1 cellular context compared by ENCODE assay signal in the genomic region with DNA sequence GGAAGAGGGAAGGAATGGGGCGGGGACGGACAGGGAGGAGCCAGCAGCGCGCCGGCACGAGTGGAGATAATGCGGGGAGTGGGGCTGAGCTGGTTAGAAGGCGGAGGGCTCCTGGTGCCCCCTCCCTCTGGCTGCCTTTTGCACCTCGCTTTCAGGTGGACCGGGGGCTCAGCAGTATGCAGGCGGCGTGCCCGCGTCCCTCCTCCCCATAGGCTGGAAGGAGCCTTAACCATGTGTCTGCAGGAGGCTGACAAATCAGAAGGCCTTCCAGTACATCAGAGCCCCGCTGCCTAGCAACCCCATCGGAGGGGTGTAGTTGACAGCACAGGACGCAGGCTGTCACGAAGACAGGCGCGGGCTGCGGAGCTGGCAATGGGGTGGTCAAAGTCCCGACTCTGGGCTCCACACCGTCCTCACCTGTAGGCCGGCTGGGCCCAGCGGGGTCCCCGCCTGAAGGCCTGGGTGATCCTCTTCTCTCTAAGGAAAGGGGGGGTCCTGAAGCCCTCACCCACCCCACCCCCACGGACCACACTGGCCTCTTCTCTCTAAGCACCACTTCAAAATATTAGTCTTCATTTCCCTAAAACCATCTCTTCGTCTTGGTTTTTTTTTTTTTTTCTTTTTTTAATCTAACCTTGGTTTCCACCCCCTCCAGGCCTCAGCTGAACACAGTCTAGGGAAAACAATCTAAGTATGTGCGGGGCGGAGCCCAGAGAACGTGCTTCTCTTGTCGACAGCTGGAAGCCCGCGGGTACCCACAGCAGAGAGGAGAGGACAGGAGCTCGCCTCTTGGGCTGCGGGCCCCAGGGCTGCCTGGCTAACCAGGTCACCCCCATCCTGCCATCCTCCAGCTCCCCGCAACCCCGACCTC.
TF ChIP-seq lines count a peak whose summit lies in the region.

No MANE protein-coding gene starts in this region.

TF ChIP-seq in WTC11, 78 proteins besides CTCF, POLR2A, EP300 and RAD21 (continued from another document):
- TF ChIP-seq, protein P1, sequence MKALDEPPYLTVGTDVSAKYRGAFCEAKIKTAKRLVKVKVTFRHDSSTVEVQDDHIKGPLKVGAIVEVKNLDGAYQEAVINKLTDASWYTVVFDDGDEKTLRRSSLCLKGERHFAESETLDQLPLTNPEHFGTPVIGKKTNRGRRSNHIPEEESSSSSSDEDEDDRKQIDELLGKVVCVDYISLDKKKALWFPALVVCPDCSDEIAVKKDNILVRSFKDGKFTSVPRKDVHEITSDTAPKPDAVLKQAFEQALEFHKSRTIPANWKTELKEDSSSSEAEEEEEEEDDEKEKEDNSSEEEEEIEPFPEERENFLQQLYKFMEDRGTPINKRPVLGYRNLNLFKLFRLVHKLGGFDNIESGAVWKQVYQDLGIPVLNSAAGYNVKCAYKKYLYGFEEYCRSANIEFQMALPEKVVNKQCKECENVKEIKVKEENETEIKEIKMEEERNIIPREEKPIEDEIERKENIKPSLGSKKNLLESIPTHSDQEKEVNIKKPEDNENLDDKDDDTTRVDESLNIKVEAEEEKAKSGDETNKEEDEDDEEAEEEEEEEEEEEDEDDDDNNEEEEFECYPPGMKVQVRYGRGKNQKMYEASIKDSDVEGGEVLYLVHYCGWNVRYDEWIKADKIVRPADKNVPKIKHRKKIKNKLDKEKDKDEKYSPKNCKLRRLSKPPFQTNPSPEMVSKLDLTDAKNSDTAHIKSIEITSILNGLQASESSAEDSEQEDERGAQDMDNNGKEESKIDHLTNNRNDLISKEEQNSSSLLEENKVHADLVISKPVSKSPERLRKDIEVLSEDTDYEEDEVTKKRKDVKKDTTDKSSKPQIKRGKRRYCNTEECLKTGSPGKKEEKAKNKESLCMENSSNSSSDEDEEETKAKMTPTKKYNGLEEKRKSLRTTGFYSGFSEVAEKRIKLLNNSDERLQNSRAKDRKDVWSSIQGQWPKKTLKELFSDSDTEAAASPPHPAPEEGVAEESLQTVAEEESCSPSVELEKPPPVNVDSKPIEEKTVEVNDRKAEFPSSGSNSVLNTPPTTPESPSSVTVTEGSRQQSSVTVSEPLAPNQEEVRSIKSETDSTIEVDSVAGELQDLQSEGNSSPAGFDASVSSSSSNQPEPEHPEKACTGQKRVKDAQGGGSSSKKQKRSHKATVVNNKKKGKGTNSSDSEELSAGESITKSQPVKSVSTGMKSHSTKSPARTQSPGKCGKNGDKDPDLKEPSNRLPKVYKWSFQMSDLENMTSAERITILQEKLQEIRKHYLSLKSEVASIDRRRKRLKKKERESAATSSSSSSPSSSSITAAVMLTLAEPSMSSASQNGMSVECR (CRISPR knock-in tag; IDR thresholded peaks at IDR 0.05; ENCODE audit: borderline replicate concordance), result 0 out of 2 replicates have a peak, but pooled peaks have one; percentile 76
- TF ChIP-seq ZBTB21 (CRISPR knock-in tag; IDR thresholded peaks at IDR 0.05; ENCODE audit: borderline replicate concordance), result no peak
- TF ChIP-seq SMAD3 (CRISPR knock-in tag; IDR thresholded peaks at IDR 0.05; ENCODE audit: borderline replicate concordance), result 0 out of 2 replicates have a peak, but pooled peaks have one; percentile 23
- no peak for TF ChIP-seq NR2C2 (CRISPR knock-in tag; IDR thresholded peaks at IDR 0.05)
- 0 out of 2 replicates have a peak, but pooled peaks have one; percentile 59 for TF ChIP-seq FOXP1 (CRISPR knock-in tag; IDR thresholded peaks at IDR 0.05; ENCODE audit: borderline replicate concordance)
